Comparison of ENCODE assay signal across 8 cellular contexts in genomic region chr2:39228413-39229209, GRCh38. TPM values are rescaled to one million over a fixed set of nuclear protein-coding genes. Genes with fewer than 3 reads are reported as not detected.
DNase-seq lines count a peak whose midpoint lies in the region; ATAC-seq lines count a peak whose summit lies in the region.

No MANE protein-coding gene starts in this region.

- no peaks in the 10 kb centered on the region for H3K79me2 ChIP-seq in GM23248 (ENCODE audit: insufficient read depth)

- no peaks in the 10 kb centered on the region for H3K9me2 ChIP-seq in GM23248 (ENCODE audit: insufficient read depth)

- H3K27me3 ChIP-seq in BLaER1 (no peaks in the 10 kb centered on the region), GM23248 (replicated peaks; ENCODE audit: insufficient read depth) (no peaks in the 10 kb centered on the region)

- H3K4me1 Mint-ChIP-seq in T-helper 2 cell treated with Interferon-gamma antibody and Interleukin-4, amounts not matched to agents 5 μg/mL and 100 μg/mL, for 36 hours (ENCODE audit: low read depth) = peaks cover 41% of the 10 kb centered on the region

- H3K36me3 ChIP-seq in BLaER1 (no peaks in the 10 kb centered on the region), GM23248 (ENCODE audit: low read depth) (no peaks in the 10 kb centered on the region)

- H4K20me1 ChIP-seq in BLaER1 (no peaks in the 10 kb centered on the region), GM23248 (ENCODE audit: insufficient read depth) (no peaks in the 10 kb centered on the region)

- ATAC-seq in left cardiac atrium = peak; percentile 17 to 44
- ATAC-seq in HG03175 (IDR thresholded peaks at IDR 0.05; ENCODE audit: unreplicated experiment) = no peak

- H3K4me2 ChIP-seq in BLaER1 = peak overlapping the region; percentile 72
- peak overlapping the region; percentile 62 for H3K4me2 ChIP-seq in GM23248 (ENCODE audit: unreplicated experiment)

- WGBS in GM23248 (ENCODE audit: low coverage in 1 of 2, low lambda C conversion rate in 2 of 2, missing lambda C conversion rate in 2 of 2), 2 experiments = 31 to 32% methylated on average over 19 of the region's 19 CpGs

- no peak overlapping the region for H3K9ac ChIP-seq in BLaER1
- H3K9ac ChIP-seq in GM23248 = peak overlapping the region; percentile 32

- intact Hi-C loops in left cardiac atrium (cut with DNase I) = loop anchor here (2.0 to 10.0 kb wide), 4 partner anchors 110 to 281 kb away; no protein-coding TSS in a partner anchor

- H3K9me3 ChIP-seq in BLaER1 (no peaks in the 10 kb centered on the region), GM23248 (ENCODE audit: low read depth) (no peaks in the 10 kb centered on the region)

- DNase-seq in GM23248 (peak; percentile 10), left cardiac atrium (no peak), Kasumi-1 (lab: John Stamatoyannopoulos, UW) (no peak), OCI-M2 (lab: John Stamatoyannopoulos, UW; ENCODE audit: unreplicated experiment) (no peak)
- DNase-seq in T-helper 2 cell treated with Interferon-gamma antibody and Interleukin-4, amounts not matched to agents 5 μg/mL and 100 μg/mL, for 36 hours (ENCODE audit: low spot score) = no peak
- peak; percentile 38 for DNase-seq in stimulated activated CD8-positive, alpha-beta memory T cell treated with anti-CD3 and anti-CD28 coated beads, Interleukin-4, amount 100 ng/mL, for 48 hours

- H3K27ac Mint-ChIP-seq in T-helper 2 cell treated with Interferon-gamma antibody and Interleukin-4, amounts not matched to agents 5 μg/mL and 100 μg/mL, for 36 hours = peak overlapping the region; percentile 86

- in situ Hi-C loops in GM23248 (cut with MboI) = loop anchor here (10.0 kb wide), 1 partner anchor 104 kb away; the partner anchor contains the start of gene SOS1

- H3K27me3 Mint-ChIP-seq in T-helper 2 cell treated with Interferon-gamma antibody and Interleukin-4, amounts not matched to agents 5 μg/mL and 100 μg/mL, for 36 hours (ENCODE audit: low read depth) = no peaks in the 10 kb centered on the region

- peak overlapping the region; percentile 66 for H3K4me3 Mint-ChIP-seq in T-helper 2 cell treated with Interferon-gamma antibody and Interleukin-4, amounts not matched to agents 5 μg/mL and 100 μg/mL, for 36 hours

- peak overlapping the region; percentile 87 for H2AFZ ChIP-seq in GM23248

- H3K4me1 ChIP-seq in BLaER1 (peaks cover 8% of the 10 kb centered on the region), GM23248 (ENCODE audit: insufficient read depth) (no peaks in the 10 kb centered on the region)

- H3K27ac ChIP-seq in BLaER1 (no peak overlapping the region), GM23248 (no peak overlapping the region)

- H3K36me3 Mint-ChIP-seq in T-helper 2 cell treated with Interferon-gamma antibody and Interleukin-4, amounts not matched to agents 5 μg/mL and 100 μg/mL, for 36 hours (ENCODE audit: low read depth) = peaks cover 7% of the 10 kb centered on the region

- H3F3A ChIP-seq in GM23248 (ENCODE audit: insufficient read depth) = no peaks in the 10 kb centered on the region

- no peaks in the 10 kb centered on the region for H3K9me3 Mint-ChIP-seq in T-helper 2 cell treated with Interferon-gamma antibody and Interleukin-4, amounts not matched to agents 5 μg/mL and 100 μg/mL, for 36 hours

- H3K4me3 ChIP-seq in BLaER1 (no peak overlapping the region), GM23248 (peak overlapping the region; percentile 46)

RNA-seq across cellular contexts. Expression of gene CDKL4, which starts 15.2 kb away (rescaled TPM):
- 0.22 TPM in 1 of 2 replicates, not detected in the other for total RNA-seq in GM23248 (2014; rRNA removed; shearing (Covaris generic))
- 0.61 TPM in 1 of 2 replicates, not detected in the other for polyA plus RNA-seq in GM23248 (2016; fragmentation: Nextera tagmentation; extraction: Ambion mirVana)
- under 1 TPM; 0.84 to 0.88 TPM for total RNA-seq in left cardiac atrium

Comparison
In these comparisons a context has a peak if more than half of its experiments do, and no peak if none do; other contexts are left out.
1. DNase-seq: peak in GM23248 (single experiment) and stimulated activated CD8-positive, alpha-beta memory T cell treated with anti-CD3 and anti-CD28 coated beads, Interleukin-4, amount 100 ng/mL, for 48 hours (single experiment); none in T-helper 2 cell treated with Interferon-gamma antibody and Interleukin-4, amounts not matched to agents 5 μg/mL and 100 μg/mL, for 36 hours (single experiment), left cardiac atrium (single experiment), Kasumi-1 (0 of 2) and OCI-M2 (single experiment).